In the genomic region with DNA sequence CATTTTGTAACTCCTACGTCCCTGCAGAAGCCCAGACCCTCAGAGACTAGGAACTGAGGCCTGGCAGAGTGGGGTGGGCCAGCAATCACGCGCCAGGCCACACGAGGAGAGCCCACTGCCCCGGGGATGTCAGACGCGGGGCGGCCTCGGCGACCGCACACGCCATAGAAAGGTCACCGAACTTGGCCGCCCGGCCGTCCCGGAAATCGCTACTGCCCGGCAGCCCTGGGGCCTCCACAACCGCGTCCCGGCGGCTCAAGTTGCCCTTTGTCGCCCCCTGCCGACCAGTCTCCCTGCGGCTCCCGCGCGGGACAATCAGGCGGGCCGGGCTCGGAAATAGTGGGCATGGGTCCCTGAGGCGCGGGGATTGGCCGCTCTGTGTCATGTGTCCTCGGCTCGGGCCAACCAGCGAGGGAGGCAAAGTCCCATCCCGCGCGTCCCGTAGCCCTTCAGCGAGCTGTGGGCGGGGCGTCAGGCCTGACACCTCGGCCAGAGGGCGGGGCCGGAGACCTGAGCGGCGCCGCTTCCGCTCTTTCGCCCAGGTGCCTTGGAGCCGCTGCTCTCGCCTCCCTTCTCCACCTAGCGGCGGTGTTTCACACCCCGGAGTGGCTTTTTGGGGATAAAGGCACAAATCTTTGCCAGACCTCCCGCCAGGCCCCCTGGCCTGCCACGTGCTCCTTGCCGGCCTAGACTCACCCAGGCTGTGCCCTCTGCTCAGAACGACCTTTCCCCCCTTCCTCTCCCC, we compare ENCODE assay signal across 1 cellular context.
TF ChIP-seq lines count a peak whose summit lies in the region.

No MANE protein-coding gene starts in this region.

TF ChIP-seq in HepG2, 621 proteins besides CTCF, POLR2A, EP300 and RAD21 (continued from another document and continues in another):
- TF ChIP-seq MXD4 (CRISPR knock-in tag; IDR thresholded peaks at IDR 0.05) (0 out of 2 replicates have a peak, but pooled peaks have one; percentile 62), ZBED4 (CRISPR knock-in tag; IDR thresholded peaks at IDR 0.05; ENCODE audit: borderline replicate concordance) (peak; percentile 89; the same call in 1 of the 2 replicates), PHF5A (CRISPR knock-in tag; IDR thresholded peaks at IDR 0.05; ENCODE audit: low read depth, unreplicated experiment) (no peak), ZNF124 (CRISPR knock-in tag; IDR thresholded peaks at IDR 0.05) (peak; percentile 78), MED1 (CRISPR knock-in tag; IDR thresholded peaks at IDR 0.05) (peak; percentile 81), POLR2G (IDR thresholded peaks at IDR 0.05; ENCODE audit: low read depth, low read length) (peak; percentile 73), GZF1 (CRISPR knock-in tag; IDR thresholded peaks at IDR 0.05) (peak; percentile 85; the same call in 1 of the 2 replicates), DNMT1 (CRISPR knock-in tag; IDR thresholded peaks at IDR 0.05) (0 out of 2 replicates have a peak, but pooled peaks have one; percentile 19), FOXA3 (CRISPR knock-in tag; IDR thresholded peaks at IDR 0.05) (peak; percentile 62), SP1 (IDR thresholded peaks at IDR 0.05) (no peak), SP1 (CRISPR knock-in tag; IDR thresholded peaks at IDR 0.05) (peak; percentile 83), NFE2L1 (CRISPR knock-in tag; IDR thresholded peaks at IDR 0.05; ENCODE audit: borderline replicate concordance) (no peak), ZFP90 (CRISPR knock-in tag; IDR thresholded peaks at IDR 0.05; ENCODE audit: borderline replicate concordance) (peak; percentile 98; the same call in 1 of the 2 replicates), ELK4 (CRISPR knock-in tag; IDR thresholded peaks at IDR 0.05; ENCODE audit: borderline replicate concordance) (no peak), HOXA5 (CRISPR knock-in tag; IDR thresholded peaks at IDR 0.05) (peak; percentile 93; the same call in 1 of the 2 replicates), CREB1 (IDR thresholded peaks at IDR 0.05) (peak; percentile 68), CREB1 (CRISPR knock-in tag; IDR thresholded peaks at IDR 0.05) (peak; percentile 39; the same call in 1 of the 2 replicates), TARDBP (CRISPR knock-in tag; IDR thresholded peaks at IDR 0.05) (peak; percentile 92), ZNF564 (CRISPR knock-in tag; IDR thresholded peaks at IDR 0.05) (peak; percentile 68; the same call in 1 of the 2 replicates), E2F1 (CRISPR knock-in tag; IDR thresholded peaks at IDR 0.05) (peak; percentile 99), AGO2 (optimal IDR thresholded peaks at IDR 0.05; ENCODE audit: low read depth, low read length) (peak; percentile 31), ZNF253 (CRISPR knock-in tag; IDR thresholded peaks at IDR 0.05; ENCODE audit: borderline replicate concordance) (0 out of 2 replicates have a peak, but pooled peaks have one; percentile 67), RAD51 (IDR thresholded peaks at IDR 0.05; ENCODE audit: borderline replicate concordance) (peak; percentile 79; the same call in 1 of the 2 replicates), ZNF563 (CRISPR knock-in tag; IDR thresholded peaks at IDR 0.05) (peak; percentile 94), AGO1 (IDR thresholded peaks at IDR 0.05; ENCODE audit: low read depth, low read length, poor library complexity, severe bottlenecking) (no peak), SPEN (CRISPR knock-in tag; IDR thresholded peaks at IDR 0.05; ENCODE audit: low read depth) (peak; percentile 89), ZNF143 (CRISPR knock-in tag; IDR thresholded peaks at IDR 0.05) (peak; percentile 44; the same call in 1 of the 2 replicates), ZNF784 (CRISPR knock-in tag; IDR thresholded peaks at IDR 0.05; ENCODE audit: borderline replicate concordance) (peak; percentile 49; the same call in 1 of the 2 replicates), REL (CRISPR knock-in tag; conservative IDR thresholded peaks at IDR 0.05) (0 out of 2 replicates have a peak, but pooled peaks have one; percentile 61), POLR2AphosphoS5 (IDR thresholded peaks at IDR 0.05; ENCODE audit: low read depth, low read length) (peak; percentile 55), ZNF550 (CRISPR knock-in tag; IDR thresholded peaks at IDR 0.05; ENCODE audit: borderline replicate concordance) (no peak; the same call in 1 of the 2 replicates), ZNF574 (CRISPR knock-in tag; IDR thresholded peaks at IDR 0.05) (peak; percentile 85), RCOR2 (CRISPR knock-in tag; IDR thresholded peaks at IDR 0.05) (peak; percentile 43; the same call in 1 of the 2 replicates), ZNF331 (CRISPR knock-in tag; IDR thresholded peaks at IDR 0.05) (peak; percentile 55), ZNF460 (CRISPR knock-in tag; IDR thresholded peaks at IDR 0.05; ENCODE audit: borderline replicate concordance) (no peak), ELF4 (CRISPR knock-in tag; IDR thresholded peaks at IDR 0.05; ENCODE audit: borderline replicate concordance) (peak; percentile 90)
- TF ChIP-seq, protein P1, sequence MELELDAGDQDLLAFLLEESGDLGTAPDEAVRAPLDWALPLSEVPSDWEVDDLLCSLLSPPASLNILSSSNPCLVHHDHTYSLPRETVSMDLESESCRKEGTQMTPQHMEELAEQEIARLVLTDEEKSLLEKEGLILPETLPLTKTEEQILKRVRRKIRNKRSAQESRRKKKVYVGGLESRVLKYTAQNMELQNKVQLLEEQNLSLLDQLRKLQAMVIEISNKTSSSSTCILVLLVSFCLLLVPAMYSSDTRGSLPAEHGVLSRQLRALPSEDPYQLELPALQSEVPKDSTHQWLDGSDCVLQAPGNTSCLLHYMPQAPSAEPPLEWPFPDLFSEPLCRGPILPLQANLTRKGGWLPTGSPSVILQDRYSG (CRISPR knock-in tag; IDR thresholded peaks at IDR 0.05): peak; percentile 81; the same call in 1 of the 2 replicates
- TF ChIP-seq, protein P2, sequence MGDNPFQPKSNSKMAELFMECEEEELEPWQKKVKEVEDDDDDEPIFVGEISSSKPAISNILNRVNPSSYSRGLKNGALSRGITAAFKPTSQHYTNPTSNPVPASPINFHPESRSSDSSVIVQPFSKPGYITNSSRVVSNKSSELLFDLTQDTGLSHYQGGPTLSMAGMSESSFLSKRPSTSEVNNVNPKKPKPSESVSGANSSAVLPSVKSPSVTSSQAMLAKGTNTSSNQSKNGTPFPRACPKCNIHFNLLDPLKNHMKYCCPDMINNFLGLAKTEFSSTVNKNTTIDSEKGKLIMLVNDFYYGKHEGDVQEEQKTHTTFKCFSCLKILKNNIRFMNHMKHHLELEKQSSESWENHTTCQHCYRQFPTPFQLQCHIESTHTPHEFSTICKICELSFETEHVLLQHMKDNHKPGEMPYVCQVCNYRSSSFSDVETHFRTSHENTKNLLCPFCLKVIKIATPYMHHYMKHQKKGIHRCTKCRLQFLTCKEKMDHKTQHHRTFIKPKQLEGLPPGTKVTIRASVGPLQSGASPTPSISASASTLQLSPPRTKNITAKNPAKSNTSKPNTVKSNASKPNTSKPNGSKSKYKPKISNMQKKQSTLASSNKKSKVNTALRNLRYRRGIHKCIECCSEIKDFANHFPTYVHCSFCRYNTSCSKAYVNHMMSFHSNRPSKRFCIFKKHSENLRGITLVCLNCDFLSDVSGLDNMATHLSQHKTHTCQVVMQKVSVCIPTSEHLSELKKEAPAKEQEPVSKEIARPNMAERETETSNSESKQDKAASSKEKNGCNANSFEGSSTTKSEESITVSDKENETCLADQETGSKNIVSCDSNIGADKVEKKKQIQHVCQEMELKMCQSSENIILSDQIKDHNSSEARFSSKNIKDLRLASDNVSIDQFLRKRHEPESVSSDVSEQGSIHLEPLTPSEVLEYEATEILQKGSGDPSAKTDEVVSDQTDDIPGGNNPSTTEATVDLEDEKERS (CRISPR knock-in tag; IDR thresholded peaks at IDR 0.05): peak; percentile 85
- TF ChIP-seq, protein P3, sequence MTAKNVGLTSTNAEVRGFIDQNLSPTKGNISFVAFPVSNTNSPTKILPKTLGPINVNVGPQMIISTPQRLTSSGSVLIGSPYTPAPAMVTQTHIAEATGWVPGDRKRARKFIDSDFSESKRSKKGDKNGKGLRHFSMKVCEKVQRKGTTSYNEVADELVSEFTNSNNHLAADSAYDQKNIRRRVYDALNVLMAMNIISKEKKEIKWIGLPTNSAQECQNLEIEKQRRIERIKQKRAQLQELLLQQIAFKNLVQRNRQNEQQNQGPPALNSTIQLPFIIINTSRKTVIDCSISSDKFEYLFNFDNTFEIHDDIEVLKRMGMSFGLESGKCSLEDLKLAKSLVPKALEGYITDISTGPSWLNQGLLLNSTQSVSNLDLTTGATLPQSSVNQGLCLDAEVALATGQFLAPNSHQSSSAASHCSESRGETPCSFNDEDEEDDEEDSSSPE (CRISPR knock-in tag; IDR thresholded peaks at IDR 0.05): peak; percentile 96
